1 cellular context compared by ENCODE assay signal in genomic region chr6:26064619-26065257, GRCh38.
TF ChIP-seq lines count a peak whose summit lies in the region.

No MANE protein-coding gene starts in this region.

TF ChIP-seq in K562, 482 proteins besides CTCF, POLR2A, EP300 and RAD21 (continued from another document):
- TF ChIP-seq CBX1 (IDR thresholded peaks at IDR 0.05; ENCODE audit: low read depth) = peak; percentile 95; the same call in 1 of the 2 replicates
- TF ChIP-seq ZBTB5 (IDR thresholded peaks at IDR 0.05) = no peak
- no peak for TF ChIP-seq NFIX (CRISPR knock-in tag; IDR thresholded peaks at IDR 0.05; ENCODE audit: low read depth)
- TF ChIP-seq BCOR (IDR thresholded peaks at IDR 0.05) = peak; percentile 99
- TF ChIP-seq ZNF444 (CRISPR knock-in tag; IDR thresholded peaks at IDR 0.05) = no peak
- no peak; the same call in 1 of the 2 replicates for TF ChIP-seq THRAP3 (IDR thresholded peaks at IDR 0.05; ENCODE audit: borderline replicate concordance)
- peak; percentile 44 for TF ChIP-seq DACH1 (IDR thresholded peaks at IDR 0.05; ENCODE audit: partially characterized antibody)
- no peak for TF ChIP-seq PHF21A (IDR thresholded peaks at IDR 0.05; ENCODE audit: borderline replicate concordance, low read depth)
- no peak for TF ChIP-seq TRIM25 (IDR thresholded peaks at IDR 0.05; ENCODE audit: borderline replicate concordance)
- TF ChIP-seq ZKSCAN1 (IDR thresholded peaks at IDR 0.05; ENCODE audit: low read depth, low read length) = no peak
- TF ChIP-seq DPF2 (IDR thresholded peaks at IDR 0.05) = no peak
- TF ChIP-seq NCOA4 (IDR thresholded peaks at IDR 0.05; ENCODE audit: partially characterized antibody) = no peak
- TF ChIP-seq GTF2A2 (tag; IDR thresholded peaks at IDR 0.05) = no peak
- no peak for TF ChIP-seq KLF1 (tag; IDR thresholded peaks at IDR 0.05)
- TF ChIP-seq NFE2L1 (tag; IDR thresholded peaks at IDR 0.05; ENCODE audit: borderline replicate concordance, low read depth) = no peak
- no peak; the same call in 1 of the 2 replicates for TF ChIP-seq GATAD2B (IDR thresholded peaks at IDR 0.05; ENCODE audit: borderline replicate concordance)
- TF ChIP-seq PCBP2 (IDR thresholded peaks at IDR 0.05; ENCODE audit: low read depth, low read length, poor library complexity, severe bottlenecking) = no peak
- TF ChIP-seq, protein P1, sequence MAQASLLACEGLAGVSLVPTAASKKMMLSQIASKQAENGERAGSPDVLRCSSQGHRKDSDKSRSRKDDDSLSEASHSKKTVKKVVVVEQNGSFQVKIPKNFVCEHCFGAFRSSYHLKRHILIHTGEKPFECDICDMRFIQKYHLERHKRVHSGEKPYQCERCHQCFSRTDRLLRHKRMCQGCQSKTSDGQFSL (CRISPR knock-in tag; IDR thresholded peaks at IDR 0.05) = no peak
- TF ChIP-seq, protein P1 (tag; IDR thresholded peaks at IDR 0.05) = no peak
- TF ChIP-seq, protein P2, sequence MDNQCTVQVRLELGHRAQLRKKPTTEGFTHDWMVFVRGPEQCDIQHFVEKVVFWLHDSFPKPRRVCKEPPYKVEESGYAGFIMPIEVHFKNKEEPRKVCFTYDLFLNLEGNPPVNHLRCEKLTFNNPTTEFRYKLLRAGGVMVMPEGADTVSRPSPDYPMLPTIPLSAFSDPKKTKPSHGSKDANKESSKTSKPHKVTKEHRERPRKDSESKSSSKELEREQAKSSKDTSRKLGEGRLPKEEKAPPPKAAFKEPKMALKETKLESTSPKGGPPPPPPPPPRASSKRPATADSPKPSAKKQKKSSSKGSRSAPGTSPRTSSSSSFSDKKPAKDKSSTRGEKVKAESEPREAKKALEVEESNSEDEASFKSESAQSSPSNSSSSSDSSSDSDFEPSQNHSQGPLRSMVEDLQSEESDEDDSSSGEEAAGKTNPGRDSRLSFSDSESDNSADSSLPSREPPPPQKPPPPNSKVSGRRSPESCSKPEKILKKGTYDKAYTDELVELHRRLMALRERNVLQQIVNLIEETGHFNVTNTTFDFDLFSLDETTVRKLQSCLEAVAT (IDR thresholded peaks at IDR 0.05) = peak in 1 of 2 experiments; percentile 82; a peak in 2 of 4 replicates
TF ChIP-seq in K562: peak in this region for 68.
